In genomic region chr12:110599334-110599733, GRCh38 we compare ENCODE assay signal across 14 cellular contexts.
"Had no signal": no experiment of that assay in that cellular context is flagged by ENCODE, and none has a peak within 500 bp of the region (broad histone marks: within the 10 kb centered on the region; RNA-seq: fewer than 3 reads in every experiment).

No MANE protein-coding gene starts in this region.

- DNase-seq: activated CD8-positive, alpha-beta memory T cell treated with anti-CD3 and anti-CD28 coated beads, Interleukin-2, amount 50 U/mL, for 48 hours; activated CD8-positive, alpha-beta T cell treated with anti-CD3 and anti-CD28 coated beads, Interleukin-2, amount 10 ng/mL, durations not matched to agents 7 days and 5 days; activated naive CD4-positive, alpha-beta T cell treated with Interleukin-2 at 50 U/mL for 16 hours; central memory CD4-positive, alpha-beta T cell; cortex of kidney; effector memory CD4-positive, alpha-beta T cell; heart right ventricle; islet precursor cell; left ventricle myocardium inferior; ovary; stimulated activated CD4-positive, alpha-beta T cell treated with anti-CD3 and anti-CD28 coated beads, Interleukin-4, amount 100 ng/mL, for 1 hour; tibial artery; uterus had no signal

- H3K4me3 Mint-ChIP-seq: activated CD8-positive, alpha-beta T cell treated with anti-CD3 and anti-CD28 coated beads, Interleukin-2, amount 10 ng/mL, durations not matched to agents 7 days and 5 days had no signal

- H3K27ac Mint-ChIP-seq: activated CD8-positive, alpha-beta T cell treated with anti-CD3 and anti-CD28 coated beads, Interleukin-2, amount 10 ng/mL, durations not matched to agents 7 days and 5 days had no signal

- ATAC-seq: activated CD4-positive, CD25-positive, alpha-beta regulatory T cell treated with anti-CD3 and anti-CD28 coated beads, Interleukin-2, amount 50 U/mL, for 24 hours; activated CD8-positive, alpha-beta T cell treated with anti-CD3 and anti-CD28 coated beads, Interleukin-2, amount 10 ng/mL, durations not matched to agents 7 days and 5 days had no signal

- H3K9me3 ChIP-seq: heart right ventricle, left ventricle myocardium inferior, ovary, tibial artery, uterus had no signal

- H3K4me1 ChIP-seq: tibial artery, uterus had no signal

- H3K36me3 ChIP-seq: heart right ventricle, left ventricle myocardium inferior, ovary, tibial artery, uterus had no signal

- H3K27ac ChIP-seq: left ventricle myocardium inferior, ovary, tibial artery, uterus had no signal

- H3K27me3 ChIP-seq: heart right ventricle, ovary, tibial artery, uterus had no signal

- H3K4me3 ChIP-seq: heart right ventricle, left ventricle myocardium inferior, ovary, tibial artery, uterus had no signal
